In genomic region chr16:52578007-52578828, GRCh38 we compare ENCODE assay signal across 1 cellular context.
TF ChIP-seq lines count a peak whose summit lies in the region.

No MANE protein-coding gene starts in this region.

TF ChIP-seq in HepG2, 621 proteins besides CTCF, POLR2A, EP300 and RAD21 (continued from another document and continues in another):
- TF ChIP-seq CEBPZ (IDR thresholded peaks at IDR 0.05; ENCODE audit: low read length) (no peak), GATAD1 (CRISPR knock-in tag; IDR thresholded peaks at IDR 0.05) (peak; percentile 59), NFKB2 (CRISPR knock-in tag; IDR thresholded peaks at IDR 0.05; ENCODE audit: borderline replicate concordance) (no peak), ZNF574 (CRISPR knock-in tag; IDR thresholded peaks at IDR 0.05) (no peak; the same call in 1 of the 2 replicates), ZNF543 (CRISPR knock-in tag; IDR thresholded peaks at IDR 0.05) (no peak), HNRNPLL (IDR thresholded peaks at IDR 0.05; ENCODE audit: low read depth, low read length, poor library complexity, severe bottlenecking) (no peak), ZNF768 (CRISPR knock-in tag; IDR thresholded peaks at IDR 0.05) (no peak), ZNF616 (CRISPR knock-in tag; IDR thresholded peaks at IDR 0.05; ENCODE audit: low read depth) (no peak), SP1 (IDR thresholded peaks at IDR 0.05) (no peak), SP1 (CRISPR knock-in tag; IDR thresholded peaks at IDR 0.05) (no peak), ATAD3A (CRISPR knock-in tag; IDR thresholded peaks at IDR 0.05) (no peak), TFDP2 (CRISPR knock-in tag; IDR thresholded peaks at IDR 0.05) (peak; percentile 33; the same call in 1 of the 2 replicates), E2F2 (CRISPR knock-in tag; IDR thresholded peaks at IDR 0.05; ENCODE audit: borderline replicate concordance) (no peak), ZNF414 (CRISPR knock-in tag; IDR thresholded peaks at IDR 0.05) (no peak), GMEB1 (CRISPR knock-in tag; IDR thresholded peaks at IDR 0.05; ENCODE audit: borderline replicate concordance) (no peak), CHD4 (IDR thresholded peaks at IDR 0.05; ENCODE audit: borderline replicate concordance, low read length) (peak; percentile 54; the same call in 1 of the 2 replicates), ZNF513 (CRISPR knock-in tag; conservative IDR thresholded peaks at IDR 0.05) (no peak), PAWR (CRISPR knock-in tag; IDR thresholded peaks at IDR 0.05; ENCODE audit: borderline replicate concordance) (no peak), ZNF337 (CRISPR knock-in tag; IDR thresholded peaks at IDR 0.05; ENCODE audit: borderline replicate concordance, low read depth) (peak; percentile 38; the same call in 1 of the 2 replicates), SRY (CRISPR knock-in tag; IDR thresholded peaks at IDR 0.05) (no peak), SIN3B (IDR thresholded peaks at IDR 0.05; ENCODE audit: low read length) (no peak), CC2D1A (CRISPR knock-in tag; IDR thresholded peaks at IDR 0.05) (no peak), HNF1A (IDR thresholded peaks at IDR 0.05; ENCODE audit: low read depth) (peak; percentile 68), HNF1A (CRISPR knock-in tag; IDR thresholded peaks at IDR 0.05; ENCODE audit: borderline replicate concordance) (peak; percentile 79; the same call in 1 of the 2 replicates), DMAP1 (CRISPR knock-in tag; IDR thresholded peaks at IDR 0.05) (peak; percentile 42; the same call in 1 of the 2 replicates), RCOR2 (CRISPR knock-in tag; IDR thresholded peaks at IDR 0.05) (peak; percentile 81), NCOA5 (CRISPR knock-in tag; IDR thresholded peaks at IDR 0.05) (no peak), ATF2 (CRISPR knock-in tag; IDR thresholded peaks at IDR 0.05) (peak; percentile 25; the same call in 1 of the 2 replicates), GTF3A (CRISPR knock-in tag; conservative IDR thresholded peaks at IDR 0.05) (no peak), ZNF354B (CRISPR knock-in tag; IDR thresholded peaks at IDR 0.05) (no peak), PREB (CRISPR knock-in tag; IDR thresholded peaks at IDR 0.05) (no peak), TGIF2 (CRISPR knock-in tag; IDR thresholded peaks at IDR 0.05) (peak; percentile 20; the same call in 1 of the 2 replicates), U2AF2 (IDR thresholded peaks at IDR 0.05; ENCODE audit: low read depth, low read length) (no peak), LBX2 (CRISPR knock-in tag; IDR thresholded peaks at IDR 0.05; ENCODE audit: borderline replicate concordance) (no peak), ZNF660 (CRISPR knock-in tag; IDR thresholded peaks at IDR 0.05; ENCODE audit: borderline replicate concordance, low read depth) (no peak), CCDC6 (CRISPR knock-in tag; IDR thresholded peaks at IDR 0.05) (0 out of 2 replicates have a peak, but pooled peaks have one; percentile 39), PRPF4 (IDR thresholded peaks at IDR 0.05; ENCODE audit: low read depth, low read length, poor library complexity, severe bottlenecking) (no peak), HNRNPL (IDR thresholded peaks at IDR 0.05; ENCODE audit: low read depth, low read length) (no peak), MXD4 (CRISPR knock-in tag; IDR thresholded peaks at IDR 0.05) (no peak), CHD2 (IDR thresholded peaks at IDR 0.05; ENCODE audit: low read depth, low read length) (no peak), JDP2 (CRISPR knock-in tag; IDR thresholded peaks at IDR 0.05; ENCODE audit: borderline replicate concordance) (no peak)
